16 cellular contexts compared by ENCODE assay signal in the genomic region with DNA sequence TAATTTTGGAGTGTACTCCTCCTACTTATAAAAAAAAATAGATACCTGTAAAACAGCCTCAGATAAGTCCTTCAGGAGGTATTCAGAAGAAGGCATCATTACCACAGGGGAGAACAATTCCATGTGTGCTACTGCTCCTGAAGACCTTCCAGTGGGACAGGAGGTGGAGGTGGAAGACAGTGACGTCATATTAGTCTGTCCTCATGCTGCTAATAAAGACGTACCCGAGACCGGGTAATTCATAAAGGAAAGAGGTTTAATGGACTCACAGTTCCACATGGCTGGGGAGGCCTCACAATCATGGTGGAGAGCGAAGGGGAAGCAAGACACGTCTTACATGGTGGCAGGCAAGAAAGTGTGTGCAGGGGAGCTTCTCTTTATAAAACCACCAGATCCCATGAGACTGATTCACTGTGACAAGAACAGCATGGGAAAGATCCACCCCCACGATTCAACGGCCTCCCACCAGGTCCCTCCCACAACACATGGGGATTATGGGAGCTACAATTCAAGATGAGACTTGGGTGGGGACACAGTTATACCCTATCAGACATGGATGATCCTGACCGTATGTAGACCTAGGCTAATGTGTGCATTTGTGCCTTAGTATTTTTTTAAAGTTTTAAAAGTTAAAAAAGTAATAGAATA.
DNase-seq lines count a peak whose midpoint lies in the region; ATAC-seq, FAIRE-seq and TF ChIP-seq lines count a peak whose summit lies in the region.
"Had no signal": no experiment of that assay in that cellular context is flagged by ENCODE, and none has a peak within 500 bp of the region (broad histone marks: within the 10 kb centered on the region; RNA-seq: fewer than 3 reads in every experiment).

No MANE protein-coding gene starts in this region.

- 86% methylated on average over 9 of the region's 9 CpGs for WGBS in smooth muscle cell (ENCODE audit: low lambda C conversion rate)

- no peaks in the 10 kb centered on the region for H3K9me3 Mint-ChIP-seq in activated T-cell treated with anti-CD3 and anti-CD28 coated beads, Interleukin-2, amount 50 U/mL, for 24 hours
- H3K9me3 Mint-ChIP-seq in astrocyte (ENCODE audit: unreplicated experiment) (peaks cover 7% of the 10 kb centered on the region), natural killer cell (no peaks in the 10 kb centered on the region)
- H3K9me3 Mint-ChIP-seq: neural crest cell, type B pancreatic cell had no signal

- H3K27me3 ChIP-seq in astrocyte (ENCODE audit: insufficient read depth, low read length) (no peaks in the 10 kb centered on the region), smooth muscle cell (ENCODE audit: low read depth) (no peaks in the 10 kb centered on the region)

- no peaks in the 10 kb centered on the region for H3K36me3 Mint-ChIP-seq in activated T-cell treated with anti-CD3 and anti-CD28 coated beads, Interleukin-2, amount 50 U/mL, for 24 hours (ENCODE audit: low read depth)
- H3K36me3 Mint-ChIP-seq in astrocyte (ENCODE audit: low read depth, unreplicated experiment) (no peaks in the 10 kb centered on the region), natural killer cell (no peaks in the 10 kb centered on the region)
- H3K36me3 Mint-ChIP-seq: type B pancreatic cell had no signal

- H3K4me1 Mint-ChIP-seq in activated T-cell treated with anti-CD3 and anti-CD28 coated beads, Interleukin-2, amount 50 U/mL, for 24 hours (ENCODE audit: low read depth): peaks cover 23% of the 10 kb centered on the region
- peaks cover 6% of the 10 kb centered on the region for H3K4me1 Mint-ChIP-seq in astrocyte (ENCODE audit: low read depth, unreplicated experiment)
- peaks cover 0 to 12% of the 10 kb centered on the region in 2 donors for H3K4me1 Mint-ChIP-seq in natural killer cell

- DNase-seq in activated T-cell treated with anti-CD3 and anti-CD28 coated beads, Interleukin-2, amount 50 U/mL, for 24 hours: peak; percentile 11
- DNase-seq in activated T-cell treated with anti-CD3 and anti-CD28 coated beads, Interleukin-2, amount 50 U/mL, for 1 hour: no peak
- DNase-seq in M059J (ENCODE audit: low read depth) (peak; percentile 5), astrocyte (ENCODE audit: low read depth) (peak; percentile 24), smooth muscle cell (lab: John Stamatoyannopoulos, UW; ENCODE audit: unreplicated experiment) (no peak), HCEC 1CT (no peak), natural killer cell (no peak)
- DNase-seq: effector CD8-positive, alpha-beta T cell; NCI-H1048; NCI-H2107; NCI-H526 treated with DMSO at 0.1 percent for 48 hours had no signal

- no peak overlapping the region for H3K9ac ChIP-seq in astrocyte (ENCODE audit: low read length)
- H3K9ac ChIP-seq in smooth muscle cell (ENCODE audit: low read depth): no peak overlapping the region

- no peak overlapping the region for H3K4me3 ChIP-seq in astrocyte (ENCODE audit: insufficient read depth, low read depth, low read length)
- no peak overlapping the region for H3K4me3 ChIP-seq in smooth muscle cell

- H3K9me3 ChIP-seq in astrocyte (ENCODE audit: insufficient read depth, low read depth, low read length): no peaks in the 10 kb centered on the region
- H3K9me3 ChIP-seq in smooth muscle cell (replicated peaks; ENCODE audit: low read depth): no peaks in the 10 kb centered on the region

- no peak for ATAC-seq in natural killer cell
- no peak for ATAC-seq in GM19324 (IDR thresholded peaks at IDR 0.05; ENCODE audit: low FRiP score, unreplicated experiment)

- no peak for TF ChIP-seq CTCF in astrocyte (IDR thresholded peaks at IDR 0.05; ENCODE audit: insufficient read depth, low read depth, low read length)
- TF ChIP-seq CTCF in smooth muscle cell (IDR thresholded peaks at IDR 0.05; ENCODE audit: borderline replicate concordance, insufficient read depth, poor library complexity, severe bottlenecking): no peak
- no peak for TF ChIP-seq CTCF in natural killer cell (IDR thresholded peaks at IDR 0.05)

- FAIRE-seq in astrocyte (lab: Jason Lieb, UNC): no peak

- peak overlapping the region; percentile 34 for H3K27ac ChIP-seq in astrocyte (ENCODE audit: low read depth, low read length)
- peak overlapping the region; percentile 68 for H3K27ac ChIP-seq in smooth muscle cell (ENCODE audit: low read depth)
- H3K27ac ChIP-seq: SJSA1 had no signal

- H3K4me3 Mint-ChIP-seq in activated T-cell treated with anti-CD3 and anti-CD28 coated beads, Interleukin-2, amount 50 U/mL, for 24 hours: no peak overlapping the region
- H3K4me3 Mint-ChIP-seq in astrocyte (ENCODE audit: unreplicated experiment): no peak overlapping the region
- no peak overlapping the region for H3K4me3 Mint-ChIP-seq in natural killer cell
- H3K4me3 Mint-ChIP-seq: neural crest cell, type B pancreatic cell had no signal

- no peaks in the 10 kb centered on the region for H3F3A ChIP-seq in smooth muscle cell (ENCODE audit: low read depth)

- H3K4me1 ChIP-seq in astrocyte (ENCODE audit: insufficient read depth, low read length) (peaks cover 6% of the 10 kb centered on the region), smooth muscle cell (ENCODE audit: low read depth) (no peaks in the 10 kb centered on the region)

- H3K79me2 ChIP-seq in astrocyte (ENCODE audit: insufficient read depth, low read length) (no peaks in the 10 kb centered on the region), smooth muscle cell (ENCODE audit: low read depth) (no peaks in the 10 kb centered on the region)

- no peak overlapping the region for H3K4me2 ChIP-seq in astrocyte (ENCODE audit: low read length)
- peak overlapping the region; percentile 45 for H3K4me2 ChIP-seq in smooth muscle cell

- no peak overlapping the region for H2AFZ ChIP-seq in astrocyte (ENCODE audit: low read depth, low read length)
- no peak overlapping the region for H2AFZ ChIP-seq in smooth muscle cell (ENCODE audit: low read depth)

- no peaks in the 10 kb centered on the region for H4K20me1 ChIP-seq in astrocyte (ENCODE audit: insufficient read depth, low read length)
- no peaks in the 10 kb centered on the region for H4K20me1 ChIP-seq in smooth muscle cell (ENCODE audit: low read depth)

- H3K36me3 ChIP-seq in astrocyte (ENCODE audit: insufficient read depth, low read length): no peaks in the 10 kb centered on the region
- H3K36me3 ChIP-seq in smooth muscle cell (ENCODE audit: low read depth): no peaks in the 10 kb centered on the region
- H3K36me3 ChIP-seq: SJSA1 had no signal

- peaks cover 30% of the 10 kb centered on the region for H3K27me3 Mint-ChIP-seq in activated T-cell treated with anti-CD3 and anti-CD28 coated beads, Interleukin-2, amount 50 U/mL, for 24 hours
- H3K27me3 Mint-ChIP-seq in astrocyte (ENCODE audit: low read depth, unreplicated experiment): peaks cover 9% of the 10 kb centered on the region
- peaks cover 11 to 30% of the 10 kb centered on the region in 2 donors for H3K27me3 Mint-ChIP-seq in natural killer cell (ENCODE audit: low read depth in 2 of 2)
- H3K27me3 Mint-ChIP-seq: type B pancreatic cell had no signal

- intact Hi-C loops in natural killer cell (cut with micrococcal nuclease): no loop called here

- H3K27ac Mint-ChIP-seq in activated T-cell treated with anti-CD3 and anti-CD28 coated beads, Interleukin-2, amount 50 U/mL, for 24 hours: no peak overlapping the region
- H3K27ac Mint-ChIP-seq in astrocyte (ENCODE audit: unreplicated experiment) (peak overlapping the region; percentile 75), natural killer cell (no peak overlapping the region)
- H3K27ac Mint-ChIP-seq: activated T-cell treated with anti-CD3 and anti-CD28 coated beads, Interleukin-2, amount 50 U/mL, for 72 hours; type B pancreatic cell had no signal

Comparison
In these comparisons a context has a peak if more than half of its experiments do, and no peak if none do; other contexts are left out.
1. DNase-seq: peak in activated T-cell treated with anti-CD3 and anti-CD28 coated beads, Interleukin-2, amount 50 U/mL, for 24 hours (single experiment), M059J (single experiment) and astrocyte (single experiment); none in activated T-cell treated with anti-CD3 and anti-CD28 coated beads, Interleukin-2, amount 50 U/mL, for 1 hour (single experiment), smooth muscle cell (single experiment), HCEC 1CT (single experiment) and natural killer cell (single experiment).